ENCODE assay signal across 2 cellular contexts in the genomic region with DNA sequence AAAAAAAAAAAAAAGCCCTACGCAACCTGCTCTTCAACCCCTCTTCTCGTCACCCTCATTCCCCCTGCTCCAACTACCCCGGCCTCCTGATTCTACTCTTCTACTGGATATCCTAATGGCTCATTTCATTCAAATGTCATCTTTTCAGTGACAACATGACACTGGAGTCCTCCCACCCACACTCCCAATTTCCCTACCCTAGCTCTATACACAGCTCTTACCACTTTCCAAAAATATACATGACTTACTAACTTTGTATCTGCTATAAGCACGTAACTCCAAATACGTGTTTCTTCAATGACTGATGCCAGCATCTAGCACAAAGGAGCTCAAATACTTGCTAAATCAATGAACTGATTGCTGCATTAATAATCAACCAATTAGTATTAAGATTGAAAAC.
TF ChIP-seq lines count a peak whose summit lies in the region.

No MANE protein-coding gene starts in this region.

TF ChIP-seq in GM23338, 12 proteins besides CTCF, POLR2A, EP300 and RAD21:
- TF ChIP-seq JUNB (IDR thresholded peaks at IDR 0.05; ENCODE audit: unreplicated experiment) (no peak), EZH2 (IDR thresholded peaks at IDR 0.05; ENCODE audit: low read depth, unreplicated experiment) (no peak), EZH2phosphoT487 (IDR thresholded peaks at IDR 0.05; ENCODE audit: unreplicated experiment) (no peak)
- TF ChIP-seq, protein P1, sequence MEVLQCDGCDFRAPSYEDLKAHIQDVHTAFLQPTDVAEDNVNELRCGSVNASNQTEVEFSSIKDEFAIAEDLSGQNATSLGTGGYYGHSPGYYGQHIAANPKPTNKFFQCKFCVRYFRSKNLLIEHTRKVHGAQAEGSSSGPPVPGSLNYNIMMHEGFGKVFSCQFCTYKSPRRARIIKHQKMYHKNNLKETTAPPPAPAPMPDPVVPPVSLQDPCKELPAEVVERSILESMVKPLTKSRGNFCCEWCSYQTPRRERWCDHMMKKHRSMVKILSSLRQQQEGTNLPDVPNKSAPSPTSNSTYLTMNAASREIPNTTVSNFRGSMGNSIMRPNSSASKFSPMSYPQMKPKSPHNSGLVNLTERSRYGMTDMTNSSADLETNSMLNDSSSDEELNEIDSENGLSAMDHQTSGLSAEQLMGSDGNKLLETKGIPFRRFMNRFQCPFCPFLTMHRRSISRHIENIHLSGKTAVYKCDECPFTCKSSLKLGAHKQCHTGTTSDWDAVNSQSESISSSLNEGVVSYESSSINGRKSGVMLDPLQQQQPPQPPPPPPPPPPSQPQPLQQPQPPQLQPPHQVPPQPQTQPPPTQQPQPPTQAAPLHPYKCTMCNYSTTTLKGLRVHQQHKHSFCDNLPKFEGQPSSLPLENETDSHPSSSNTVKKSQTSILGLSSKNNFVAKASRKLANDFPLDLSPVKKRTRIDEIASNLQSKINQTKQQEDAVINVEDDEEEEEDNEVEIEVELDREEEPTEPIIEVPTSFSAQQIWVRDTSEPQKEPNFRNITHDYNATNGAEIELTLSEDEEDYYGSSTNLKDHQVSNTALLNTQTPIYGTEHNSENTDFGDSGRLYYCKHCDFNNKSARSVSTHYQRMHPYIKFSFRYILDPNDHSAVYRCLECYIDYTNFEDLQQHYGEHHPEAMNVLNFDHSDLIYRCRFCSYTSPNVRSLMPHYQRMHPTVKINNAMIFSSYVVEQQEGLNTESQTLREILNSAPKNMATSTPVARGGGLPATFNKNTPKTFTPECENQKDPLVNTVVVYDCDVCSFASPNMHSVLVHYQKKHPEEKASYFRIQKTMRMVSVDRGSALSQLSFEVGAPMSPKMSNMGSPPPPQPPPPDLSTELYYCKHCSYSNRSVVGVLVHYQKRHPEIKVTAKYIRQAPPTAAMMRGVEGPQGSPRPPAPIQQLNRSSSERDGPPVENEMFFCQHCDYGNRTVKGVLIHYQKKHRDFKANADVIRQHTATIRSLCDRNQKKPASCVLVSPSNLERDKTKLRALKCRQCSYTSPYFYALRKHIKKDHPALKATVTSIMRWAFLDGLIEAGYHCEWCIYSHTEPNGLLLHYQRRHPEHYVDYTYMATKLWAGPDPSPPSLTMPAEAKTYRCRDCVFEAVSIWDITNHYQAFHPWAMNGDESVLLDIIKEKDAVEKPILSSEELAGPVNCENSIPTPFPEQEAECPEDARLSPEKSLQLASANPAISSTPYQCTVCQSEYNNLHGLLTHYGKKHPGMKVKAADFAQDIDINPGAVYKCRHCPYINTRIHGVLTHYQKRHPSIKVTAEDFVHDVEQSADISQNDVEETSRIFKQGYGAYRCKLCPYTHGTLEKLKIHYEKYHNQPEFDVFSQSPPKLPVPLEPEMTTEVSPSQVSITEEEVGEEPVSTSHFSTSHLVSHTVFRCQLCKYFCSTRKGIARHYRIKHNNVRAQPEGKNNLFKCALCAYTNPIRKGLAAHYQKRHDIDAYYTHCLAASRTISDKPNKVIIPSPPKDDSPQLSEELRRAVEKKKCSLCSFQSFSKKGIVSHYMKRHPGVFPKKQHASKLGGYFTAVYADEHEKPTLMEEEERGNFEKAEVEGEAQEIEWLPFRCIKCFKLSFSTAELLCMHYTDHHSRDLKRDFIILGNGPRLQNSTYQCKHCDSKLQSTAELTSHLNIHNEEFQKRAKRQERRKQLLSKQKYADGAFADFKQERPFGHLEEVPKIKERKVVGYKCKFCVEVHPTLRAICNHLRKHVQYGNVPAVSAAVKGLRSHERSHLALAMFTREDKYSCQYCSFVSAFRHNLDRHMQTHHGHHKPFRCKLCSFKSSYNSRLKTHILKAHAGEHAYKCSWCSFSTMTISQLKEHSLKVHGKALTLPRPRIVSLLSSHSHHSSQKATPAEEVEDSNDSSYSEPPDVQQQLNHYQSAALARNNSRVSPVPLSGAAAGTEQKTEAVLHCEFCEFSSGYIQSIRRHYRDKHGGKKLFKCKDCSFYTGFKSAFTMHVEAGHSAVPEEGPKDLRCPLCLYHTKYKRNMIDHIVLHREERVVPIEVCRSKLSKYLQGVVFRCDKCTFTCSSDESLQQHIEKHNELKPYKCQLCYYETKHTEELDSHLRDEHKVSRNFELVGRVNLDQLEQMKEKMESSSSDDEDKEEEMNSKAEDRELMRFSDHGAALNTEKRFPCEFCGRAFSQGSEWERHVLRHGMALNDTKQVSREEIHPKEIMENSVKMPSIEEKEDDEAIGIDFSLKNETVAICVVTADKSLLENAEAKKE (CRISPR knock-in tag; IDR thresholded peaks at IDR 0.05) = no peak

TF ChIP-seq in GM12878, 131 proteins besides CTCF, POLR2A, EP300 and RAD21:
- TF ChIP-seq FOS (IDR thresholded peaks at IDR 0.05; ENCODE audit: borderline replicate concordance, extremely low read depth, insufficient read length) (no peak), HDAC6 (IDR thresholded peaks at IDR 0.05; ENCODE audit: unreplicated experiment) (no peak), GABPA (IDR thresholded peaks at IDR 0.05; ENCODE audit: low read depth) (no peak), CREM (IDR thresholded peaks at IDR 0.05; ENCODE audit: low read depth) (no peak), POLR2AphosphoS5 (IDR thresholded peaks at IDR 0.05; ENCODE audit: low read length) (no peak), RUNX3 (IDR thresholded peaks at IDR 0.05; ENCODE audit: low read length) (no peak), CEBPB (IDR thresholded peaks at IDR 0.05; ENCODE audit: borderline replicate concordance in 1 of 2, low read depth in 2 of 2, low read length in 2 of 2) (no peak), ZNF622 (IDR thresholded peaks at IDR 0.05) (no peak), TBL1XR1 (IDR thresholded peaks at IDR 0.05; ENCODE audit: low read depth, low read length) (no peak), POLR2AphosphoS2 (IDR thresholded peaks at IDR 0.05; ENCODE audit: low read depth, low read length) (no peak), EZH2 (IDR thresholded peaks at IDR 0.05; ENCODE audit: borderline replicate concordance, control insufficient read depth, low read depth, low read length) (no peak), RCOR1 (conservative IDR thresholded peaks at IDR 0.05; ENCODE audit: low read depth, low read length) (no peak), CHD4 (IDR thresholded peaks at IDR 0.05) (no peak), TCF12 (IDR thresholded peaks at IDR 0.05; ENCODE audit: low read depth, low read length) (no peak), TCF7 (IDR thresholded peaks at IDR 0.05; ENCODE audit: borderline replicate concordance) (no peak), SIX5 (IDR thresholded peaks at IDR 0.05; ENCODE audit: low read depth, low read length, severe bottlenecking) (no peak), TCF3 (IDR thresholded peaks at IDR 0.05; ENCODE audit: borderline replicate concordance, insufficient read depth, low read depth, low read length) (no peak), ZNF384 (IDR thresholded peaks at IDR 0.05; ENCODE audit: borderline replicate concordance, low read depth, low read length) (no peak)
- TF ChIP-seq, protein P2, sequence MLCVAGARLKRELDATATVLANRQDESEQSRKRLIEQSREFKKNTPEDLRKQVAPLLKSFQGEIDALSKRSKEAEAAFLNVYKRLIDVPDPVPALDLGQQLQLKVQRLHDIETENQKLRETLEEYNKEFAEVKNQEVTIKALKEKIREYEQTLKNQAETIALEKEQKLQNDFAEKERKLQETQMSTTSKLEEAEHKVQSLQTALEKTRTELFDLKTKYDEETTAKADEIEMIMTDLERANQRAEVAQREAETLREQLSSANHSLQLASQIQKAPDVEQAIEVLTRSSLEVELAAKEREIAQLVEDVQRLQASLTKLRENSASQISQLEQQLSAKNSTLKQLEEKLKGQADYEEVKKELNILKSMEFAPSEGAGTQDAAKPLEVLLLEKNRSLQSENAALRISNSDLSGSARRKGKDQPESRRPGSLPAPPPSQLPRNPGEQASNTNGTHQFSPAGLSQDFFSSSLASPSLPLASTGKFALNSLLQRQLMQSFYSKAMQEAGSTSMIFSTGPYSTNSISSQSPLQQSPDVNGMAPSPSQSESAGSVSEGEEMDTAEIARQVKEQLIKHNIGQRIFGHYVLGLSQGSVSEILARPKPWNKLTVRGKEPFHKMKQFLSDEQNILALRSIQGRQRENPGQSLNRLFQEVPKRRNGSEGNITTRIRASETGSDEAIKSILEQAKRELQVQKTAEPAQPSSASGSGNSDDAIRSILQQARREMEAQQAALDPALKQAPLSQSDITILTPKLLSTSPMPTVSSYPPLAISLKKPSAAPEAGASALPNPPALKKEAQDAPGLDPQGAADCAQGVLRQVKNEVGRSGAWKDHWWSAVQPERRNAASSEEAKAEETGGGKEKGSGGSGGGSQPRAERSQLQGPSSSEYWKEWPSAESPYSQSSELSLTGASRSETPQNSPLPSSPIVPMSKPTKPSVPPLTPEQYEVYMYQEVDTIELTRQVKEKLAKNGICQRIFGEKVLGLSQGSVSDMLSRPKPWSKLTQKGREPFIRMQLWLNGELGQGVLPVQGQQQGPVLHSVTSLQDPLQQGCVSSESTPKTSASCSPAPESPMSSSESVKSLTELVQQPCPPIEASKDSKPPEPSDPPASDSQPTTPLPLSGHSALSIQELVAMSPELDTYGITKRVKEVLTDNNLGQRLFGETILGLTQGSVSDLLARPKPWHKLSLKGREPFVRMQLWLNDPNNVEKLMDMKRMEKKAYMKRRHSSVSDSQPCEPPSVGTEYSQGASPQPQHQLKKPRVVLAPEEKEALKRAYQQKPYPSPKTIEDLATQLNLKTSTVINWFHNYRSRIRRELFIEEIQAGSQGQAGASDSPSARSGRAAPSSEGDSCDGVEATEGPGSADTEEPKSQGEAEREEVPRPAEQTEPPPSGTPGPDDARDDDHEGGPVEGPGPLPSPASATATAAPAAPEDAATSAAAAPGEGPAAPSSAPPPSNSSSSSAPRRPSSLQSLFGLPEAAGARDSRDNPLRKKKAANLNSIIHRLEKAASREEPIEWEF (IDR thresholded peaks at IDR 0.05; ENCODE audit: insufficient replicate concordance, low read depth, low read length) = no peak
- TF ChIP-seq, protein P3, sequence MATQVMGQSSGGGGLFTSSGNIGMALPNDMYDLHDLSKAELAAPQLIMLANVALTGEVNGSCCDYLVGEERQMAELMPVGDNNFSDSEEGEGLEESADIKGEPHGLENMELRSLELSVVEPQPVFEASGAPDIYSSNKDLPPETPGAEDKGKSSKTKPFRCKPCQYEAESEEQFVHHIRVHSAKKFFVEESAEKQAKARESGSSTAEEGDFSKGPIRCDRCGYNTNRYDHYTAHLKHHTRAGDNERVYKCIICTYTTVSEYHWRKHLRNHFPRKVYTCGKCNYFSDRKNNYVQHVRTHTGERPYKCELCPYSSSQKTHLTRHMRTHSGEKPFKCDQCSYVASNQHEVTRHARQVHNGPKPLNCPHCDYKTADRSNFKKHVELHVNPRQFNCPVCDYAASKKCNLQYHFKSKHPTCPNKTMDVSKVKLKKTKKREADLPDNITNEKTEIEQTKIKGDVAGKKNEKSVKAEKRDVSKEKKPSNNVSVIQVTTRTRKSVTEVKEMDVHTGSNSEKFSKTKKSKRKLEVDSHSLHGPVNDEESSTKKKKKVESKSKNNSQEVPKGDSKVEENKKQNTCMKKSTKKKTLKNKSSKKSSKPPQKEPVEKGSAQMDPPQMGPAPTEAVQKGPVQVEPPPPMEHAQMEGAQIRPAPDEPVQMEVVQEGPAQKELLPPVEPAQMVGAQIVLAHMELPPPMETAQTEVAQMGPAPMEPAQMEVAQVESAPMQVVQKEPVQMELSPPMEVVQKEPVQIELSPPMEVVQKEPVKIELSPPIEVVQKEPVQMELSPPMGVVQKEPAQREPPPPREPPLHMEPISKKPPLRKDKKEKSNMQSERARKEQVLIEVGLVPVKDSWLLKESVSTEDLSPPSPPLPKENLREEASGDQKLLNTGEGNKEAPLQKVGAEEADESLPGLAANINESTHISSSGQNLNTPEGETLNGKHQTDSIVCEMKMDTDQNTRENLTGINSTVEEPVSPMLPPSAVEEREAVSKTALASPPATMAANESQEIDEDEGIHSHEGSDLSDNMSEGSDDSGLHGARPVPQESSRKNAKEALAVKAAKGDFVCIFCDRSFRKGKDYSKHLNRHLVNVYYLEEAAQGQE (IDR thresholded peaks at IDR 0.05; ENCODE audit: low read depth, low read length) = no peak
